In the genomic region with DNA sequence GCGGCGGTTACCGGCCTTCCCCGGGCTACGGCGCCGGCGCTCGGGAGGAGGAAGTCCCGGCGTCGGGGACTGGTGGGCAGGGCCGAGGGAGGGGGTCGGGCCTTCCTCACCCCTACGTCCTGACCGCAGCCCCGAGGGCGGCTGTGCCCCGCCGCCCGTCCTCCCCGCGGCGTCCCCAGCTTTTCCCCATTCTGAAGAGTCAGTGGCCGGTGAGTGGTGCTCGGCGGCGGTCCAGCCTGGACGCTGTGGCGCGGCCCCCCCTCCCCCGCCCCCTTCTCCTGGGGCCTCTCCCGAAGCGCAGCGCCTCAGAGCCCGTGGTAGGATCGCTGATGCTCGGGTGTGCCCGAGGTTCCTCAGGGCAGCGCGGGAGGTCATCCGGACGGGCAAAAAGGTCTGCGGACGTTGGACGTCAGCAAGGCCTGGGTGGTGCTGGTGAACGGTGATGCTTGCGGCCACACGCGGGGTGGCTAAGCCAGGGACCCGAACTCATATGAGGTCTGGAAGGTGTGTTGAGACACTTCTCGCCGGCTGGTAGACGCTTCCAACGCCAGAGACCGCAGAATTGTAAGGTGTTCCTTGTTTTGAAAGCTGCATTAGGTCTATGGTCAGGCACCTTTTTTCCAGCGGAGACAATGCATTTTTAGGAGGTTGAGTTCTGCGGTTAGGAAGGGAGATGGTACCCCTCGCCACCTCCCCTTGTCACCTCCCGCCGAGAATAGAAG, we compare ENCODE assay signal across 8 cellular contexts. TPM values are rescaled to one million over a fixed set of nuclear protein-coding genes. Genes with fewer than 3 reads are reported as not detected.
DNase-seq lines count a peak whose midpoint lies in the region; ATAC-seq and TF ChIP-seq lines count a peak whose summit lies in the region.

No MANE protein-coding gene starts in this region.

- H3K4me3 ChIP-seq in CD8-positive, alpha-beta T cell (ENCODE audit: low read depth, low read length), result peak overlapping the region; percentile 62
- peak overlapping the region; percentile 92 for H3K4me3 ChIP-seq in RWPE2 (ENCODE audit: severe bottlenecking)

- H3K4me1 ChIP-seq in CD8-positive, alpha-beta T cell (ENCODE audit: insufficient read depth, low read length), result peaks cover 19% of the 10 kb centered on the region
- peaks cover 6% of the 10 kb centered on the region for H3K4me1 ChIP-seq in RWPE2 (ENCODE audit: insufficient read depth, poor library complexity, severe bottlenecking)

- CTCF ChIA-PET in CD8-positive, alpha-beta T cell (lab: Charles Lee), result interaction anchor here (1.1 kb wide), 1 partner anchor 13 kb away, joined by 3 read pairs; no protein-coding TSS in a partner anchor

- no peaks in the 10 kb centered on the region for H3K36me3 ChIP-seq in CD8-positive, alpha-beta T cell (ENCODE audit: insufficient read depth, low read length)
- H3K36me3 ChIP-seq in RWPE2 (ENCODE audit: low read depth), result no peaks in the 10 kb centered on the region

- H3K4me3 Mint-ChIP-seq in CD8-positive, alpha-beta T cell, result peak overlapping the region; percentile 90

- TF ChIP-seq CTCF in CD8-positive, alpha-beta T cell (IDR thresholded peaks at IDR 0.05), result no peak
- TF ChIP-seq CTCF in RWPE2 (IDR thresholded peaks at IDR 0.05; ENCODE audit: poor library complexity, severe bottlenecking), result no peak

- H3K27me3 Mint-ChIP-seq in CD8-positive, alpha-beta T cell (ENCODE audit: low read depth), result no peaks in the 10 kb centered on the region

- intact Hi-C loops in CD8-positive, alpha-beta T cell (cut with DNase I, micrococcal nuclease), result loop anchor here (1.0 to 5.0 kb wide), 7 partner anchors 48 to 493 kb away; a partner anchor contains a TSS
- intact Hi-C loops in left ventricle myocardium superior (cut with micrococcal nuclease), result no loop called here

- peaks cover 3% of the 10 kb centered on the region for H3K36me3 Mint-ChIP-seq in CD8-positive, alpha-beta T cell

- ATAC-seq in CD8-positive, alpha-beta T cell, result peak; percentile 43
- peak; percentile 39 for ATAC-seq in GM19328 (IDR thresholded peaks at IDR 0.05; ENCODE audit: unreplicated experiment)
- ATAC-seq in HG03439 (IDR thresholded peaks at IDR 0.05; ENCODE audit: unreplicated experiment), result peak; percentile 50
- ATAC-seq in RWPE2 (ENCODE audit: low read depth), result peak; percentile 57
- ATAC-seq in left ventricle myocardium superior, result peak; percentile 43

- DNase-seq in CD8-positive, alpha-beta T cell, result peak in 6 of 7 experiments; percentile 28 to 72 (median 46)
- no peak for DNase-seq in RWPE2 (ENCODE audit: low spot score)
- DNase-seq in amniotic epithelial cell (ENCODE audit: low read depth), result peak; percentile 17
- DNase-seq in left ventricle myocardium superior, result peak; percentile 70
- DNase-seq in putamen (ENCODE audit: low spot score), result peak; percentile 30
- no peak for DNase-seq in dedifferentiated amniotic fluid mesenchymal stem cell (ENCODE audit: extremely low spot score)

- H3K27ac ChIP-seq in CD8-positive, alpha-beta T cell (ENCODE audit: low read depth, low read length), result peak overlapping the region; percentile 59
- H3K27ac ChIP-seq in RWPE2 (ENCODE audit: poor library complexity, severe bottlenecking), result peak overlapping the region; percentile 49

- peak overlapping the region; percentile 90 for H3K27ac Mint-ChIP-seq in CD8-positive, alpha-beta T cell

- H3K4me1 Mint-ChIP-seq in CD8-positive, alpha-beta T cell (ENCODE audit: low read depth), result peaks cover 39% of the 10 kb centered on the region

- H3K27me3 ChIP-seq in CD8-positive, alpha-beta T cell (ENCODE audit: insufficient read depth, low read length), result no peaks in the 10 kb centered on the region
- H3K27me3 ChIP-seq in RWPE2 (ENCODE audit: insufficient read depth, poor library complexity, severe bottlenecking), result no peaks in the 10 kb centered on the region

- H3K9me3 ChIP-seq in CD8-positive, alpha-beta T cell (ENCODE audit: low read length), result no peaks in the 10 kb centered on the region
- no peaks in the 10 kb centered on the region for H3K9me3 ChIP-seq in RWPE2 (ENCODE audit: severe bottlenecking)

- H3K9me3 Mint-ChIP-seq in CD8-positive, alpha-beta T cell, result no peaks in the 10 kb centered on the region

- POLR2A ChIA-PET in CD8-positive, alpha-beta T cell (lab: Charles Lee), result interaction anchor here (1.1 kb wide), 1 partner anchor 18 kb away, joined by 3 read pairs; no protein-coding TSS in a partner anchor

RNA-seq across cellular contexts. Expression of a gene that starts 0.7 kb away (rescaled TPM):
- 10 to 100 TPM; 10.1 to 11.2 TPM for total RNA-seq in CD8-positive, alpha-beta T cell
- 3.8 TPM for total RNA-seq in left ventricle myocardium superior

RNA-seq across cellular contexts. Expression of a gene that starts 48.7 kb away (rescaled TPM):
- 10 to 100 TPM; 10.7 to 11.5 TPM for total RNA-seq in CD8-positive, alpha-beta T cell
- total RNA-seq in left ventricle myocardium superior, result 20.8 TPM

Comparison
In these comparisons a context has a peak if more than half of its experiments do, and no peak if none do; other contexts are left out.
1. DNase-seq: peak in CD8-positive, alpha-beta T cell (6 of 7), amniotic epithelial cell (single experiment), left ventricle myocardium superior (single experiment) and putamen (single experiment); none in RWPE2 (single experiment) and dedifferentiated amniotic fluid mesenchymal stem cell (single experiment).
2. Peak in every context shown above with its lines, with median percentiles within 50 percentile points of each other: ATAC-seq.